ENCODE assay signal across 22 cellular contexts in the genomic region with DNA sequence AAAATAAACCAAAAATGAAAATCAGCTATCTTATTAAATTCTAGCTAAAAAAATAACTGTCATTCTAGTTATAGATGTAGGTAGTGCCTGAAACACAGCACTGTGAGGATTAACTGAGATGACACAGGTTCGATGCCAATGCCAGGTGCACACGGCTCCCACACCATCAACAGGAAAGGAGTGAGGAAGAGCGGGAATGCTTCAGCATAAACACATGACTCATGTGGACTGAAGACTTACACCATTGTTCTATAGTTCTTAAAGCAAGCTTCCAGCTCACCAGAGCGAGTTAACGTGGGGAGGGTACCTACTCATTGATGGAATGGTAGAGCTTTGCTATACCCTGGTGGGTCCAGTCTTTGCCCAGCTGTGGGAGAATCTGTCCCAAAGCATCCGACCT.
"Had no signal": no experiment of that assay in that cellular context is flagged by ENCODE, and none has a peak within 500 bp of the region (broad histone marks: within the 10 kb centered on the region; RNA-seq: fewer than 3 reads in every experiment).

No MANE protein-coding gene starts in this region.

- H3K27me3 ChIP-seq: breast epithelium, gastrocnemius medialis, spleen had no signal

- H3K27ac ChIP-seq: breast epithelium, coronary artery, gastrocnemius medialis, spleen, thoracic aorta had no signal

- H3K4me3 ChIP-seq: breast epithelium, coronary artery, gastrocnemius medialis, spleen, thoracic aorta had no signal

- FAIRE-seq: endometrium, keratinocyte had no signal

- H3K4me1 ChIP-seq: breast epithelium, gastrocnemius medialis, spleen had no signal

- H3K9me3 ChIP-seq: breast epithelium, gastrocnemius medialis, spleen, thoracic aorta had no signal

- DNase-seq: activated CD4-positive, alpha-beta T cell treated with anti-CD3 and anti-CD28 coated beads for 1 hour; activated naive CD4-positive, alpha-beta T cell treated with Interleukin-2 at 50 U/mL for 16 hours; activated naive CD8-positive, alpha-beta T cell treated with anti-CD3 and anti-CD28 coated beads for 36 hours; activated T-cell treated with anti-CD3 and anti-CD28 coated beads, Interleukin-2, amount 50 U/mL, for 24 hours; amniotic stem cell; cerebellar nuclear complex; effector CD4-positive, alpha-beta T cell; gastrocnemius medialis; left colon; naive B cell; occipital lobe; posterior cingulate gyrus; retina; spleen; stimulated activated CD4-positive, alpha-beta T cell treated with anti-CD3 and anti-CD28 coated beads, Interleukin-4, amount 100 ng/mL, for 1 hour; stimulated activated naive CD4-positive, alpha-beta T cell; T-helper 1 cell had no signal
